ENCODE assay signal across 8 cellular contexts in genomic region chr6:31660998-31661866, GRCh38. TPM values are rescaled to one million over a fixed set of nuclear protein-coding genes. Genes with fewer than 3 reads are reported as not detected.
DNase-seq lines count a peak whose midpoint lies in the region; ATAC-seq and TF ChIP-seq lines count a peak whose summit lies in the region.

No MANE protein-coding gene starts in this region.

- no peaks in the 10 kb centered on the region for H3K27me3 Mint-ChIP-seq in activated T-cell treated with anti-CD3 and anti-CD28 coated beads, Interleukin-2, amount 50 U/mL, for 24 hours

- H3K4me3 ChIP-seq in adrenal gland, result peak overlapping the region in 2 of 4 donors; percentile 54 to 80
- H3K4me3 ChIP-seq in left lung, result peak overlapping the region; percentile 73 to 92
- H3K4me3 ChIP-seq in tibial nerve, result peak overlapping the region; percentile 52 to 81 (median 74)

- H3K27me3 ChIP-seq in adrenal gland, result no peaks in the 10 kb centered on the region
- H3K27me3 ChIP-seq in left lung, result no peaks in the 10 kb centered on the region
- H3K27me3 ChIP-seq in tibial nerve, result no peaks in the 10 kb centered on the region

- H3K4me3 Mint-ChIP-seq in activated T-cell treated with anti-CD3 and anti-CD28 coated beads, Interleukin-2, amount 50 U/mL, for 24 hours, result peak overlapping the region; percentile 96

- no peak for DNase-seq in activated T-cell treated with anti-CD3 and anti-CD28 coated beads, Interleukin-2, amount 50 U/mL, for 24 hours
- no peak for DNase-seq in activated T-cell treated with anti-CD3 and anti-CD28 coated beads, Interleukin-2, amount 50 U/mL, for 48 hours
- peak in 2 of 7 donors; percentile 38 to 48 for DNase-seq in adrenal gland
- no peak for DNase-seq in left lung
- DNase-seq in tibial nerve (ENCODE audit: low spot score in 2 of 2), result no peak
- no peak for DNase-seq in NCI-H446 (lab: John Stamatoyannopoulos, UW)
- no peak for DNase-seq in NOMO-1 treated with DMSO at 0.1 percent for 48 hours (lab: John Stamatoyannopoulos, UW; ENCODE audit: unreplicated experiment)
- no peak for DNase-seq in SK-N-DZ (ENCODE audit: low spot score)

- H3K36me3 Mint-ChIP-seq in activated T-cell treated with anti-CD3 and anti-CD28 coated beads, Interleukin-2, amount 50 U/mL, for 24 hours (ENCODE audit: low read depth), result peaks cover 95% of the 10 kb centered on the region

- H3K36me3 ChIP-seq in adrenal gland (replicated peaks in 1 of 2) (peaks cover 0 to 23% of the 10 kb centered on the region in 2 donors), left lung (peaks cover 0 to 38% of the 10 kb centered on the region in 2 donors), tibial nerve (peaks cover 0 to 48% (median 0%) of the 10 kb centered on the region in 3 donors)

- 46 to 53% (median 50%) methylated on average over 15 of the region's 15 CpGs for WGBS in adrenal gland, 4 donors
- 58 to 60% methylated on average over 15 of the region's 15 CpGs for WGBS in tibial nerve, 2 donors

- H3K27ac ChIP-seq in adrenal gland, result peak overlapping the region; percentile 73 to 97 (median 86)
- H3K27ac ChIP-seq in left lung, result peak overlapping the region; percentile 82 to 90
- H3K27ac ChIP-seq in tibial nerve, result peak overlapping the region; percentile 73 to 91 (median 85)

- ATAC-seq in left lung, result no peak

- TF ChIP-seq POLR2A in adrenal gland (IDR thresholded peaks at IDR 0.05), result no peak
- no peak for TF ChIP-seq POLR2A in tibial nerve (IDR thresholded peaks at IDR 0.05)

- no peaks in the 10 kb centered on the region for H3K9me3 ChIP-seq in adrenal gland (replicated peaks in 1 of 3)
- no peaks in the 10 kb centered on the region for H3K9me3 ChIP-seq in left lung
- no peaks in the 10 kb centered on the region for H3K9me3 ChIP-seq in tibial nerve

- no peak for TF ChIP-seq EP300 in tibial nerve (IDR thresholded peaks at IDR 0.05)

- H3K4me1 ChIP-seq in adrenal gland (replicated peaks in 1 of 2), result peaks cover 20 to 45% of the 10 kb centered on the region in 2 donors
- peaks cover 28 to 72% of the 10 kb centered on the region in 2 donors for H3K4me1 ChIP-seq in left lung
- H3K4me1 ChIP-seq in tibial nerve, result peaks cover 0 to 67% (median 36%) of the 10 kb centered on the region in 4 donors

- intact Hi-C loops in adrenal gland (cut with DNase I) (no loop called here), left lung (cut with DNase I) (no loop called here)

- H3K27ac Mint-ChIP-seq in activated T-cell treated with anti-CD3 and anti-CD28 coated beads, Interleukin-2, amount 50 U/mL, for 24 hours, result peak overlapping the region; percentile 96

- no peaks in the 10 kb centered on the region for H3K9me3 Mint-ChIP-seq in activated T-cell treated with anti-CD3 and anti-CD28 coated beads, Interleukin-2, amount 50 U/mL, for 24 hours

- H3K4me1 Mint-ChIP-seq in activated T-cell treated with anti-CD3 and anti-CD28 coated beads, Interleukin-2, amount 50 U/mL, for 24 hours (ENCODE audit: low read depth), result peaks cover 81% of the 10 kb centered on the region

- TF ChIP-seq CTCF in adrenal gland (IDR thresholded peaks at IDR 0.05) (no peak), left lung (IDR thresholded peaks at IDR 0.05) (no peak), tibial nerve (IDR thresholded peaks at IDR 0.05) (no peak)

RNA-seq across cellular contexts. Expression of gene C6orf47, which starts 0.7 kb away (rescaled TPM):
- total RNA-seq in adrenal gland (10 to 100 TPM; 23.8 to 37.0 (median 27.4) TPM), left lung (10 to 100 TPM; 21.9 to 23.8 TPM), tibial nerve (10 to 100 TPM; 13.8 to 23.3 (median 20.5) TPM)
- polyA plus RNA-seq in adrenal gland, result 10 to 100 TPM; 17.9 to 23.6 (median 20.0) TPM
- 11.7 and 16.5 TPM in 2 replicates for polyA plus RNA-seq in SK-N-DZ (2014; cell fraction: cytosol; rRNA removed)
- polyA plus RNA-seq in SK-N-DZ (2014; cell fraction: nucleus; rRNA removed), result 6.7 and 7.3 TPM in 2 replicates

RNA-seq across cellular contexts. Expression of gene GPANK1, which starts 3.6 kb away (rescaled TPM):
- total RNA-seq in adrenal gland, result 10 to 100 TPM; 10.2 to 61.2 (median 17.4) TPM
- polyA plus RNA-seq in adrenal gland, result 10 to 100 TPM in 2 of 3 donors, 1 to 10 TPM in 1; 7.4 to 18.3 (median 17.6) TPM
- 10 to 100 TPM; 10.3 to 13.2 TPM for total RNA-seq in left lung
- total RNA-seq in tibial nerve, result 10 to 100 TPM; 18.8 to 30.0 (median 26.5) TPM
- 33.5 and 38.9 TPM in 2 replicates for polyA plus RNA-seq in SK-N-DZ (2014; cell fraction: cytosol; rRNA removed)
- 21.0 and 25.2 TPM in 2 replicates for polyA plus RNA-seq in SK-N-DZ (2014; cell fraction: nucleus; rRNA removed)

RNA-seq across cellular contexts. Expression of gene CSNK2B, which starts 4.6 kb away (rescaled TPM):
- total RNA-seq in adrenal gland (100 to 1,000 TPM; 142 to 324 (median 206) TPM), left lung (100 to 1,000 TPM in 1 of 2 donors, 10 to 100 TPM in 1; 96.6 to 128 TPM), tibial nerve (100 to 1,000 TPM; 183 to 207 (median 188) TPM)
- 100 to 1,000 TPM; 171 to 239 (median 236) TPM for polyA plus RNA-seq in adrenal gland
- 239 and 248 TPM in 2 replicates for polyA plus RNA-seq in SK-N-DZ (2014; cell fraction: cytosol; rRNA removed)
- 268 and 370 TPM in 2 replicates for polyA plus RNA-seq in SK-N-DZ (2014; cell fraction: nucleus; rRNA removed)

RNA-seq across cellular contexts. Expression of gene APOM, which starts 5.5 kb away (rescaled TPM):
- total RNA-seq in adrenal gland (1 to 10 TPM in 7 of 8 donors, not detected in 1; 2.3 to 4.7 (median 4.0) TPM), left lung (1 to 10 TPM; 1.0 to 1.5 TPM), tibial nerve (1 to 10 TPM in 1 of 4 donors, under 1 TPM in 2, not detected in 1; 0.63 to 2.0 (median 0.90) TPM)
- 10 to 100 TPM in 2 of 3 donors, 1 to 10 TPM in 1; 6.4 to 18.2 (median 10.7) TPM for polyA plus RNA-seq in adrenal gland
- polyA plus RNA-seq in SK-N-DZ (2014; cell fraction: cytosol; rRNA removed), result 0.46 and 4.3 TPM in 2 replicates
- 1.2 and 4.1 TPM in 2 replicates for polyA plus RNA-seq in SK-N-DZ (2014; cell fraction: nucleus; rRNA removed)

RNA-seq across cellular contexts. Expression of gene LY6G5B, which starts 8.5 kb away (rescaled TPM):
- total RNA-seq in adrenal gland (10 to 100 TPM in 1 of 8 donors, 1 to 10 TPM in 5, under 1 TPM in 2; 0.48 to 13.3 (median 3.2) TPM), left lung (10 to 100 TPM in 1 of 2 donors, 1 to 10 TPM in 1; 6.9 to 13.6 TPM), tibial nerve (10 to 100 TPM in 2 of 4 donors, 1 to 10 TPM in 2; 7.6 to 13.0 (median 9.8) TPM)
- polyA plus RNA-seq in adrenal gland, result 10 to 100 TPM in 1 of 3 donors, 1 to 10 TPM in 2; 4.2 to 13.4 (median 8.1) TPM
- polyA plus RNA-seq in SK-N-DZ (2014; cell fraction: cytosol; rRNA removed), result 4.6 and 4.9 TPM in 2 replicates
- polyA plus RNA-seq in SK-N-DZ (2014; cell fraction: nucleus; rRNA removed), result 51.6 and 86.2 TPM in 2 replicates
